Comparison of ENCODE assay signal across 18 cellular contexts in genomic region chr19:8245869-8246835, GRCh38. TPM values are rescaled to one million over a fixed set of nuclear protein-coding genes. Genes with fewer than 3 reads are reported as not detected.
DNase-seq lines count a peak whose midpoint lies in the region; ATAC-seq and TF ChIP-seq lines count a peak whose summit lies in the region.
"Had no signal": no experiment of that assay in that cellular context is flagged by ENCODE, and none has a peak within 500 bp of the region (broad histone marks: within the 10 kb centered on the region; RNA-seq: fewer than 3 reads in every experiment).

No MANE protein-coding gene starts in this region.

- H3K27ac Mint-ChIP-seq in neural crest cell (ENCODE audit: unreplicated experiment) (peak overlapping the region; percentile 24), WTC11 (no peak overlapping the region)
- H3K27ac Mint-ChIP-seq: B cell, CD14-positive monocyte had no signal

- POLR2A ChIA-PET in WTC11 (lab: Charles Lee) = no interaction called here

- H3K4me1 Mint-ChIP-seq in neural crest cell (peaks cover 9% of the 10 kb centered on the region), WTC11 (peaks cover 4% of the 10 kb centered on the region)

- H3K4me3 ChIP-seq in cardiac muscle cell (no peak overlapping the region), right atrium auricular region (no peak overlapping the region)

- CTCF ChIA-PET in WTC11 (lab: Charles Lee) = interaction anchor here (1.1 to 2.7 kb wide), 2 partner anchors 88 to 91 kb away, joined by 3 to 14 read pairs; no protein-coding TSS in a partner anchor

- H3K27me3 Mint-ChIP-seq in neural crest cell (ENCODE audit: low read depth) (no peaks in the 10 kb centered on the region), WTC11 (ENCODE audit: low read depth) (no peaks in the 10 kb centered on the region)
- H3K27me3 Mint-ChIP-seq: B cell had no signal

- peaks cover 13% of the 10 kb centered on the region for H3K36me3 Mint-ChIP-seq in neural crest cell (ENCODE audit: low read depth)
- peaks cover 50% of the 10 kb centered on the region for H3K36me3 Mint-ChIP-seq in WTC11

- no peak for DNase-seq in cardiac muscle cell (ENCODE audit: low read depth in 1 of 2, low spot score in 1 of 2)
- no peak for DNase-seq in right atrium auricular region (ENCODE audit: low spot score)
- peak; percentile 19 for DNase-seq in kidney tubule cell (ENCODE audit: low spot score)
- DNase-seq in neural crest cell (ENCODE audit: low read depth, low spot score) = no peak
- no peak for DNase-seq in activated CD4-positive, CD25-positive, alpha-beta regulatory T cell treated with anti-CD3 and anti-CD28 coated beads, Interleukin-2, amount 50 U/mL, for 72 hours
- no peak for DNase-seq in NCI-H187 (lab: John Stamatoyannopoulos, UW)
- DNase-seq in WTC11 (ENCODE audit: low spot score) = no peak
- DNase-seq: DMS79, NCI-H1105, NCI-H1694, NCI-H2081 treated with DMSO at 0.1 percent for 48 hours, NCI-H2171 treated with DMSO at 0.1 percent for 48 hours, NCI-H524 treated with DMSO at 0.1 percent for 48 hours, NCI-H82 had no signal

- no peak for ATAC-seq in WTC11
- ATAC-seq: Panc1, SK-N-SH treated with all-trans-retinoic acid at 6 μM for 48 hours had no signal

- H3K9me3 Mint-ChIP-seq in neural crest cell = peaks cover 11% of the 10 kb centered on the region
- peaks cover 22% of the 10 kb centered on the region for H3K9me3 Mint-ChIP-seq in WTC11

- no peaks in the 10 kb centered on the region for H3K36me3 ChIP-seq in cardiac muscle cell
- no peaks in the 10 kb centered on the region for H3K36me3 ChIP-seq in right atrium auricular region

- H3K27me3 ChIP-seq in cardiac muscle cell = no peaks in the 10 kb centered on the region
- H3K27me3 ChIP-seq in right atrium auricular region = no peaks in the 10 kb centered on the region

- H3K9me3 ChIP-seq in cardiac muscle cell (ENCODE audit: low read depth) = no peaks in the 10 kb centered on the region
- peaks cover 4 to 9% of the 10 kb centered on the region in 2 donors for H3K9me3 ChIP-seq in right atrium auricular region

- peaks cover 5% of the 10 kb centered on the region for H3K4me1 ChIP-seq in cardiac muscle cell (ENCODE audit: low read depth)
- H3K4me1 ChIP-seq in right atrium auricular region = peaks cover 0 to 13% of the 10 kb centered on the region in 2 donors

- H3K4me3 Mint-ChIP-seq in neural crest cell (no peak overlapping the region), WTC11 (no peak overlapping the region)
- H3K4me3 Mint-ChIP-seq: B cell, CD14-positive monocyte had no signal

- H3K27ac ChIP-seq in cardiac muscle cell (peak overlapping the region; percentile 2), right atrium auricular region (no peak overlapping the region)

- no peak for TF ChIP-seq CTCF in cardiac muscle cell (IDR thresholded peaks at IDR 0.05; ENCODE audit: low read depth, low read length)
- no peak for TF ChIP-seq CTCF in right atrium auricular region (IDR thresholded peaks at IDR 0.05)
- TF ChIP-seq CTCF in neural crest cell (conservative IDR thresholded peaks at IDR 0.05) = no peak
- TF ChIP-seq CTCF in WTC11 (IDR thresholded peaks at IDR 0.05) = no peak

TF ChIP-seq in WTC11, 78 proteins besides CTCF, POLR2A, EP300 and RAD21:
- no peak for TF ChIP-seq FOXK1 (CRISPR knock-in tag; IDR thresholded peaks at IDR 0.05)
- TF ChIP-seq ZNF138 (CRISPR knock-in tag; conservative IDR thresholded peaks at IDR 0.05) = no peak
- TF ChIP-seq PRRX2 (CRISPR knock-in tag; IDR thresholded peaks at IDR 0.05) = no peak
- no peak for TF ChIP-seq ZSCAN18 (CRISPR knock-in tag; IDR thresholded peaks at IDR 0.05)
- no peak for TF ChIP-seq OVOL2 (CRISPR knock-in tag; IDR thresholded peaks at IDR 0.05; ENCODE audit: borderline replicate concordance)

RNA-seq across cellular contexts. Expression of gene CERS4, which starts 37.0 kb away (rescaled TPM):
- 82.7 and 112 TPM in 2 replicates for total RNA-seq in cardiac muscle cell
- 56.2 and 56.7 TPM in 2 replicates for polyA plus RNA-seq in cardiac muscle cell
- total RNA-seq in right atrium auricular region = 10 to 100 TPM; 19.4 to 20.5 TPM
- 30.0 and 31.3 TPM in 2 replicates for total RNA-seq in neural crest cell
- total RNA-seq in WTC11 (2021) = 116 to 153 TPM (median 150 TPM) in 3 replicates
